10 cellular contexts compared by ENCODE assay signal in genomic region chr6:170296423-170296745, GRCh38. TPM values are rescaled to one million over a fixed set of nuclear protein-coding genes. Genes with fewer than 3 reads are reported as not detected.
A peak's percentile ranks its signal among the peaks of the same experiment; 100 is the strongest.
DNase-seq lines count a peak whose midpoint lies in the region; ATAC-seq and TF ChIP-seq lines count a peak whose summit lies in the region.
"Had no signal": no experiment of that assay in that cellular context is flagged by ENCODE, and none has a peak within 500 bp of the region (broad histone marks: within the 10 kb centered on the region; RNA-seq: fewer than 3 reads in every experiment).

No MANE protein-coding gene starts in this region.

- peaks cover 57% of the 10 kb centered on the region for H3K27me3 ChIP-seq in left ventricle myocardium inferior (ENCODE audit: low read depth)
- H3K27me3 ChIP-seq in ectodermal cell (ENCODE audit: control insufficient read depth, insufficient read depth, low read length, poor library complexity, severe bottlenecking) = peaks cover 62% of the 10 kb centered on the region
- peaks cover 4 to 9% of the 10 kb centered on the region in 2 donors for H3K27me3 ChIP-seq in naive thymus-derived CD4-positive, alpha-beta T cell (ENCODE audit: control insufficient read depth in 2 of 2, insufficient read depth in 2 of 2, low read length in 2 of 2)
- peaks cover 7% of the 10 kb centered on the region for H3K27me3 ChIP-seq in vagina

- no peak for DNase-seq in left ventricle myocardium inferior
- DNase-seq in Right ventricle myocardium inferior (ENCODE audit: missing footprints) = no peak
- DNase-seq in naive thymus-derived CD4-positive, alpha-beta T cell = no peak
- DNase-seq in vagina (ENCODE audit: extremely low spot score in 2 of 2) = no peak
- DNase-seq in SK-N-DZ (ENCODE audit: low spot score) = no peak
- no peak for DNase-seq in NCI-H1105 (lab: John Stamatoyannopoulos, UW)
- DNase-seq in T-helper 2 cell treated with Interferon-gamma antibody and Interleukin-4, amounts not matched to agents 5 μg/mL and 100 μg/mL, for 36 hours (ENCODE audit: low spot score) = no peak
- DNase-seq: NCI-H446 had no signal

- CTCF ChIA-PET in naive thymus-derived CD4-positive, alpha-beta T cell (lab: Charles Lee) = no interaction called here

- H3K4me3 ChIP-seq in left ventricle myocardium inferior (peak overlapping the region; percentile 73), ectodermal cell (ENCODE audit: insufficient read depth, low read depth, low read length) (peak overlapping the region; percentile 39), vagina (peak overlapping the region; percentile 46 to 58)
- H3K4me3 ChIP-seq in naive thymus-derived CD4-positive, alpha-beta T cell (ENCODE audit: low read length) = peak overlapping the region; percentile 58

- WGBS in ectodermal cell, 2 experiments = 0 to 1% methylated on average over 47 of the region's 47 CpGs

- peaks cover 11 to 46% (median 34%) of the 10 kb centered on the region in 7 donors for H3K4me1 Mint-ChIP-seq in naive thymus-derived CD4-positive, alpha-beta T cell
- peaks cover 17% of the 10 kb centered on the region for H3K4me1 Mint-ChIP-seq in T-helper 2 cell treated with Interferon-gamma antibody and Interleukin-4, amounts not matched to agents 5 μg/mL and 100 μg/mL, for 36 hours (ENCODE audit: low read depth)

- ATAC-seq in Right ventricle myocardium inferior = no peak
- no peak for ATAC-seq in naive thymus-derived CD4-positive, alpha-beta T cell

- H3K36me3 Mint-ChIP-seq in naive thymus-derived CD4-positive, alpha-beta T cell = peaks cover 0 to 4% (median under 1%) of the 10 kb centered on the region in 5 donors
- H3K36me3 Mint-ChIP-seq in T-helper 2 cell treated with Interferon-gamma antibody and Interleukin-4, amounts not matched to agents 5 μg/mL and 100 μg/mL, for 36 hours (ENCODE audit: low read depth) = peaks cover 1% of the 10 kb centered on the region

- peak overlapping the region in 2 of 10 donors; percentile 77 to 97 for H3K4me3 Mint-ChIP-seq in naive thymus-derived CD4-positive, alpha-beta T cell
- no peak overlapping the region for H3K4me3 Mint-ChIP-seq in T-helper 2 cell treated with Interferon-gamma antibody and Interleukin-4, amounts not matched to agents 5 μg/mL and 100 μg/mL, for 36 hours

- H3K9me3 Mint-ChIP-seq in naive thymus-derived CD4-positive, alpha-beta T cell = peaks cover 0 to 2% (median under 1%) of the 10 kb centered on the region in 11 donors
- peaks cover under 1% of the 10 kb centered on the region for H3K9me3 Mint-ChIP-seq in T-helper 2 cell treated with Interferon-gamma antibody and Interleukin-4, amounts not matched to agents 5 μg/mL and 100 μg/mL, for 36 hours

- H3K9me3 ChIP-seq in left ventricle myocardium inferior (replicated peaks) (no peaks in the 10 kb centered on the region), ectodermal cell (ENCODE audit: control insufficient read depth, low read length) (peaks cover 3% of the 10 kb centered on the region), vagina (no peaks in the 10 kb centered on the region)
- no peaks in the 10 kb centered on the region for H3K9me3 ChIP-seq in naive thymus-derived CD4-positive, alpha-beta T cell (ENCODE audit: control insufficient read depth in 2 of 3, low read length in 3 of 3)

- H3K27me3 Mint-ChIP-seq in naive thymus-derived CD4-positive, alpha-beta T cell = peaks cover 17 to 82% (median 60%) of the 10 kb centered on the region in 5 donors
- H3K27me3 Mint-ChIP-seq in T-helper 2 cell treated with Interferon-gamma antibody and Interleukin-4, amounts not matched to agents 5 μg/mL and 100 μg/mL, for 36 hours (ENCODE audit: low read depth) = peaks cover 79% of the 10 kb centered on the region

- intact Hi-C loops in left ventricle myocardium inferior (cut with micrococcal nuclease) = no loop called here
- intact Hi-C loops in Right ventricle myocardium inferior (cut with DNase I) = no loop called here
- intact Hi-C loops in naive thymus-derived CD4-positive, alpha-beta T cell (cut with micrococcal nuclease) = loop anchor here in 1 of 2 donors (10.0 kb wide), 1 partner anchor 218 kb away; no protein-coding TSS in a partner anchor
- intact Hi-C loops in vagina (cut with DNase I) = loop anchor here (10.0 kb wide), 1 partner anchor 462 kb away; no protein-coding TSS in a partner anchor

- H3K4me1 ChIP-seq in left ventricle myocardium inferior (peaks cover 47% of the 10 kb centered on the region), ectodermal cell (ENCODE audit: control insufficient read depth, insufficient read depth, low read length) (peaks cover 30% of the 10 kb centered on the region), vagina (peaks cover 45% of the 10 kb centered on the region)
- peaks cover 11 to 42% of the 10 kb centered on the region in 2 donors for H3K4me1 ChIP-seq in naive thymus-derived CD4-positive, alpha-beta T cell (ENCODE audit: control insufficient read depth in 2 of 2, insufficient read depth in 2 of 2, low read length in 2 of 2)

- POLR2A ChIA-PET in naive thymus-derived CD4-positive, alpha-beta T cell (lab: Charles Lee) = interaction anchor here (1.2 kb wide), 1 partner anchor 10 kb away, joined by 5 read pairs; the partner anchor contains the start of gene FAM120B

- H3K27ac ChIP-seq in left ventricle myocardium inferior (replicated peaks) (no peak overlapping the region), ectodermal cell (ENCODE audit: insufficient read depth, low read depth, low read length, poor library complexity, severe bottlenecking) (peak overlapping the region; percentile 92), vagina (no peak overlapping the region)
- H3K27ac ChIP-seq in naive thymus-derived CD4-positive, alpha-beta T cell (ENCODE audit: low read depth, low read length) = no peak overlapping the region

- no peak for TF ChIP-seq POLR2A in vagina (IDR thresholded peaks at IDR 0.05)

- TF ChIP-seq CTCF in left ventricle myocardium inferior (IDR thresholded peaks at IDR 0.05; ENCODE audit: borderline replicate concordance) (no peak), vagina (IDR thresholded peaks at IDR 0.05) (no peak)

- no peaks in the 10 kb centered on the region for H3K36me3 ChIP-seq in left ventricle myocardium inferior
- H3K36me3 ChIP-seq in ectodermal cell (ENCODE audit: control insufficient read depth, insufficient read depth, low read length) = no peaks in the 10 kb centered on the region
- H3K36me3 ChIP-seq in naive thymus-derived CD4-positive, alpha-beta T cell (ENCODE audit: control insufficient read depth in 2 of 3, insufficient read depth in 3 of 3, low read length in 3 of 3) = no peaks in the 10 kb centered on the region
- H3K36me3 ChIP-seq in vagina = no peaks in the 10 kb centered on the region

- no peak overlapping the region for H3K27ac Mint-ChIP-seq in naive thymus-derived CD4-positive, alpha-beta T cell
- no peak overlapping the region for H3K27ac Mint-ChIP-seq in T-helper 2 cell treated with Interferon-gamma antibody and Interleukin-4, amounts not matched to agents 5 μg/mL and 100 μg/mL, for 36 hours
- H3K27ac Mint-ChIP-seq: nephron had no signal

RNA-seq across cellular contexts. Expression of gene DLL1, which starts 5.5 kb away (rescaled TPM):
- 11.7 TPM for total RNA-seq in left ventricle myocardium inferior
- total RNA-seq in Right ventricle myocardium inferior = 21.5 TPM
- polyA plus RNA-seq in ectodermal cell (2013, experiment 1 of 4) = 44.1 TPM
- polyA plus RNA-seq in ectodermal cell (2013, experiment 2 of 4) = 61.6 TPM
- 59.0 TPM for polyA plus RNA-seq in ectodermal cell (2013, experiment 3 of 4)
- 67.6 TPM for polyA plus RNA-seq in ectodermal cell (2013, experiment 4 of 4)
- 10 to 100 TPM in 1 of 5 experiments, 1 to 10 TPM in 3, under 1 TPM in 1; 0.19 to 12.9 (median 4.5) TPM for total RNA-seq in naive thymus-derived CD4-positive, alpha-beta T cell
- polyA plus RNA-seq in naive thymus-derived CD4-positive, alpha-beta T cell = under 1 TPM; 0.54 to 0.60 TPM
- total RNA-seq in vagina = 43.5 TPM
- polyA plus RNA-seq in SK-N-DZ (2014; cell fraction: cytosol; rRNA removed) = 2.6 and 3.0 TPM in 2 replicates
- polyA plus RNA-seq in SK-N-DZ (2014; cell fraction: nucleus; rRNA removed) = 7.3 and 9.7 TPM in 2 replicates

RNA-seq across cellular contexts. Expression of gene FAM120B, which starts 10.2 kb away (rescaled TPM):
- 20.1 TPM for total RNA-seq in left ventricle myocardium inferior
- total RNA-seq in Right ventricle myocardium inferior = 16.3 TPM
- 30.6 TPM for polyA plus RNA-seq in ectodermal cell (2013, experiment 1 of 4)
- polyA plus RNA-seq in ectodermal cell (2013, experiment 2 of 4) = 33.5 TPM
- 20.1 TPM for polyA plus RNA-seq in ectodermal cell (2013, experiment 3 of 4)
- 21.9 TPM for polyA plus RNA-seq in ectodermal cell (2013, experiment 4 of 4)
- total RNA-seq in naive thymus-derived CD4-positive, alpha-beta T cell = 10 to 100 TPM; 27.2 to 53.4 (median 35.5) TPM
- 10 to 100 TPM; 31.0 to 49.3 TPM for polyA plus RNA-seq in naive thymus-derived CD4-positive, alpha-beta T cell
- 34.6 TPM for total RNA-seq in vagina
- 7.8 and 9.1 TPM in 2 replicates for polyA plus RNA-seq in SK-N-DZ (2014; cell fraction: cytosol; rRNA removed)
- polyA plus RNA-seq in SK-N-DZ (2014; cell fraction: nucleus; rRNA removed) = 13.9 and 18.7 TPM in 2 replicates
